1 cellular context compared by ENCODE assay signal in genomic region chr22:37932821-37933578, GRCh38.
TF ChIP-seq lines count a peak whose summit lies in the region.

No MANE protein-coding gene starts in this region.

TF ChIP-seq in SK-N-SH, 30 proteins besides CTCF, POLR2A, EP300 and RAD21 (continued from another document):
- TF ChIP-seq IRF3 (IDR thresholded peaks at IDR 0.05; ENCODE audit: low read depth, low read length) (no peak), NRF1 (IDR thresholded peaks at IDR 0.05; ENCODE audit: low read depth, low read length) (no peak), USF1 (IDR thresholded peaks at IDR 0.05; ENCODE audit: borderline replicate concordance, low read depth) (no peak)
